7 cellular contexts compared by ENCODE assay signal in the genomic region with DNA sequence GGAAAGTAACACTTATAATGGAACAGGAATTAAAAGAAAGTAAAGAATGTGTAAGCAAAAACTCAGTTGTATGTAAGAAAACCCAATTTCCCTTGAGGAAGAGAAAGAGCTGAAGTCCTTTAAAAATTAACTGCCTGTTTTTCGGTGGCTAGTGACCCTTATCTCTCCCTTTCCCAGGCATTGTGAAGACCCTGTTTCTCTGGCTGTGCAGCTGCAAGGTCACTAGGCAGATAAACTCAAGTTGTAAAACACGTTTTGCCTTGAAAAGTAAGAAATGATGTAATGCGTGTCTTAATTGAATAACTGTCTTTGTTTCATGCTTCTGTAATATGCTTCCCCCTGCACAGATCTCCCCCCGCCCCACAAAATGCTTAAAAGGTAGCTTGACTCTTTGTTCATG. TPM values are rescaled to one million over a fixed set of nuclear protein-coding genes. Genes with fewer than 3 reads are reported as not detected.
"Had no signal": no experiment of that assay in that cellular context is flagged by ENCODE, and none has a peak within 500 bp of the region (broad histone marks: within the 10 kb centered on the region; RNA-seq: fewer than 3 reads in every experiment).

No MANE protein-coding gene starts in this region.

RNA-seq across cellular contexts. Expression of gene MYOM3, which starts 8.5 kb away (rescaled TPM):
- total RNA-seq: dermis blood vessel endothelial cell; natural killer cell treated with Interleukin-12 subunit alpha and Interleukin-12 subunit beta and Interleukin-15 and Interleukin-18, amount 100 ng/mL, for 72 hours; spleen had no signal

RNA-seq across cellular contexts. Expression of gene IL22RA1, which starts 39.5 kb away (rescaled TPM):
- total RNA-seq: dermis blood vessel endothelial cell; endothelial cell of umbilical vein; myocyte; natural killer cell treated with Interleukin-12 subunit alpha and Interleukin-12 subunit beta and Interleukin-15 and Interleukin-18, amount 100 ng/mL, for 72 hours; spleen; temporal lobe; tibial nerve had no signal
- polyA plus RNA-seq: endothelial cell of umbilical vein, spleen had no signal
